In genomic region chr10:42623929-42624328, GRCh38 we compare ENCODE assay signal across 17 cellular contexts.
"Had no signal": no experiment of that assay in that cellular context is flagged by ENCODE, and none has a peak within 500 bp of the region (broad histone marks: within the 10 kb centered on the region; RNA-seq: fewer than 3 reads in every experiment).

No MANE protein-coding gene starts in this region.

- H3K4me1 ChIP-seq: body of pancreas, esophagus muscularis mucosa, parathyroid adenoma, tibial nerve, vagina had no signal

- H3K27ac Mint-ChIP-seq: activated T-helper 2 cell treated with anti-CD3 and anti-CD28 coated beads, Interferon-gamma antibody, Interleukin-2, Interleukin-4, amounts not matched to agents 10 μg/mL and 5 μg/mL and 100 μg/mL, durations not matched to agents 14 hours and 24 hours and 36 hours had no signal

- H3K27ac ChIP-seq: body of pancreas, esophagus muscularis mucosa, parathyroid adenoma, tibial nerve, vagina had no signal

- DNase-seq: activated CD4-positive, alpha-beta T cell treated with anti-CD3 and anti-CD28 coated beads, Interleukin-2, amount 50 U/mL, for 4 hours; activated CD4-positive, CD25-positive, alpha-beta regulatory T cell treated with anti-CD3 and anti-CD28 coated beads, Interleukin-2, amount 50 U/mL, for 72 hours; activated CD8-positive, alpha-beta memory T cell treated with anti-CD3 and anti-CD28 coated beads, Interleukin-2, amount 50 U/mL, for 4 hours; activated naive CD4-positive, alpha-beta T cell treated with anti-CD3 and anti-CD28 coated beads, Interleukin-2, amount 50 U/mL, for 16 hours; body of pancreas; islet precursor cell; midbrain; stimulated activated CD4-positive, alpha-beta T cell treated with anti-CD3 and anti-CD28 coated beads, Interleukin-12 subunit alpha, Interleukin-12 subunit beta, amount 100 ng/mL, for 4 hours; stimulated activated CD4-positive, alpha-beta T cell treated with anti-CD3 and anti-CD28 coated beads, Interleukin-2, amount 100 ng/mL, for 24 hours; substantia nigra; T-helper 9 cell had no signal

- H3K9me3 ChIP-seq: body of pancreas, vagina had no signal

- H3K4me3 ChIP-seq: body of pancreas, esophagus muscularis mucosa, tibial nerve, vagina had no signal

- ATAC-seq: body of pancreas, left lobe of liver had no signal

- H3K27me3 ChIP-seq: body of pancreas, esophagus muscularis mucosa, tibial nerve, vagina had no signal
